ENCODE assay signal across 11 cellular contexts in genomic region chr9:127446720-127447415, GRCh38. TPM values are rescaled to one million over a fixed set of nuclear protein-coding genes. Genes with fewer than 3 reads are reported as not detected.
A peak's percentile ranks its signal among the peaks of the same experiment; 100 is the strongest.
DNase-seq lines count a peak whose midpoint lies in the region; ATAC-seq and TF ChIP-seq lines count a peak whose summit lies in the region.
"Had no signal": no experiment of that assay in that cellular context is flagged by ENCODE, and none has a peak within 500 bp of the region (broad histone marks: within the 10 kb centered on the region; RNA-seq: fewer than 3 reads in every experiment).

No MANE protein-coding gene starts in this region.

- intact Hi-C loops in activated CD4-positive, alpha-beta memory T cell treated with anti-CD3 and anti-CD28 coated beads for 36 hours (cut with micrococcal nuclease) = no loop called here

- H2AFZ ChIP-seq in Karpas-422 (ENCODE audit: low read length) = no peak overlapping the region

- H3K9me3 Mint-ChIP-seq in activated CD4-positive, alpha-beta memory T cell treated with anti-CD3 and anti-CD28 coated beads for 36 hours = peaks cover 21% of the 10 kb centered on the region
- peaks cover 34% of the 10 kb centered on the region for H3K9me3 Mint-ChIP-seq in activated CD4-positive, alpha-beta memory T cell treated with anti-CD3 and anti-CD28 coated beads, Interleukin-2, amount 10 ng/mL, durations not matched to agents 7 days and 5 days
- peaks cover 0 to 12% of the 10 kb centered on the region in 2 donors for H3K9me3 Mint-ChIP-seq in activated naive CD4-positive, alpha-beta T cell treated with anti-CD3 and anti-CD28 coated beads, Interleukin-2, amount 50 U/mL, for 72 hours
- H3K9me3 Mint-ChIP-seq in progenitor cell of endocrine pancreas (ENCODE audit: low read depth) = no peaks in the 10 kb centered on the region

- no peaks in the 10 kb centered on the region for H3K27me3 Mint-ChIP-seq in activated CD4-positive, alpha-beta memory T cell treated with anti-CD3 and anti-CD28 coated beads for 36 hours
- H3K27me3 Mint-ChIP-seq in activated CD4-positive, alpha-beta memory T cell treated with anti-CD3 and anti-CD28 coated beads, Interleukin-2, amount 10 ng/mL, durations not matched to agents 7 days and 5 days = no peaks in the 10 kb centered on the region
- H3K27me3 Mint-ChIP-seq in progenitor cell of endocrine pancreas = no peaks in the 10 kb centered on the region

- H3K27ac ChIP-seq in Karpas-422 (ENCODE audit: low read length) = no peak overlapping the region

- peaks cover 29% of the 10 kb centered on the region for H3K79me2 ChIP-seq in Karpas-422 (ENCODE audit: low read length)

- no peak overlapping the region for H3K9ac ChIP-seq in Karpas-422 (ENCODE audit: low read length)

- peak overlapping the region; percentile 79 for H3K27ac Mint-ChIP-seq in activated CD4-positive, alpha-beta memory T cell treated with anti-CD3 and anti-CD28 coated beads for 36 hours
- no peak overlapping the region for H3K27ac Mint-ChIP-seq in activated CD4-positive, alpha-beta memory T cell treated with anti-CD3 and anti-CD28 coated beads, Interleukin-2, amount 10 ng/mL, durations not matched to agents 7 days and 5 days
- peak overlapping the region; percentile 94 to 98 for H3K27ac Mint-ChIP-seq in activated naive CD4-positive, alpha-beta T cell treated with anti-CD3 and anti-CD28 coated beads, Interleukin-2, amount 50 U/mL, for 72 hours
- H3K27ac Mint-ChIP-seq in progenitor cell of endocrine pancreas = peak overlapping the region; percentile 79

- peaks cover 31% of the 10 kb centered on the region for H4K20me1 ChIP-seq in Karpas-422 (ENCODE audit: insufficient read depth, low read depth, low read length)

- POLR2A ChIA-PET in activated CD4-positive, alpha-beta memory T cell treated with anti-CD3 and anti-CD28 coated beads for 36 hours (lab: Charles Lee) = interaction anchor here (0.9 to 1.5 kb wide), 4 partner anchors 18 to 59 kb away, joined by 3 to 4 read pairs (median 3); partner anchors contain the start of gene ZNF79
- POLR2A ChIA-PET in activated CD4-positive, alpha-beta memory T cell treated with anti-CD3 and anti-CD28 coated beads, Interleukin-2, amount 10 ng/mL, durations not matched to agents 7 days and 5 days (lab: Charles Lee) = interaction anchor here (0.8 to 2.9 kb wide), 4 partner anchors 10 to 48 kb away, joined by 3 to 13 read pairs (median 4); no protein-coding TSS in a partner anchor

- H3K9me2 ChIP-seq in Karpas-422 (replicated peaks; ENCODE audit: insufficient read depth, low read length) = no peaks in the 10 kb centered on the region

- H3K4me1 ChIP-seq in Karpas-422 (ENCODE audit: low read length) = peaks cover 18% of the 10 kb centered on the region

- CTCF ChIA-PET in activated CD4-positive, alpha-beta memory T cell treated with anti-CD3 and anti-CD28 coated beads for 36 hours (lab: Charles Lee) = interaction anchor here (0.7 to 1.2 kb wide), 2 partner anchors 32 to 506 kb away, joined by 3 to 4 read pairs; no protein-coding TSS in a partner anchor
- CTCF ChIA-PET in activated CD4-positive, alpha-beta memory T cell treated with anti-CD3 and anti-CD28 coated beads, Interleukin-2, amount 10 ng/mL, durations not matched to agents 7 days and 5 days (lab: Charles Lee) = interaction anchor here (1.0 kb wide), 1 partner anchor 9 kb away, joined by 3 read pairs; no protein-coding TSS in a partner anchor

- H3K4me3 ChIP-seq in Karpas-422 (ENCODE audit: low read length) = no peak overlapping the region

- no peak overlapping the region for H3K4me3 Mint-ChIP-seq in activated CD4-positive, alpha-beta memory T cell treated with anti-CD3 and anti-CD28 coated beads for 36 hours
- no peak overlapping the region for H3K4me3 Mint-ChIP-seq in activated CD4-positive, alpha-beta memory T cell treated with anti-CD3 and anti-CD28 coated beads, Interleukin-2, amount 10 ng/mL, durations not matched to agents 7 days and 5 days
- H3K4me3 Mint-ChIP-seq in progenitor cell of endocrine pancreas (ENCODE audit: low read depth) = no peak overlapping the region

- no peak for DNase-seq in activated CD4-positive, alpha-beta memory T cell treated with anti-CD3 and anti-CD28 coated beads for 36 hours
- DNase-seq in activated CD4-positive, alpha-beta memory T cell treated with anti-CD3 and anti-CD28 coated beads, Interleukin-2, amount 10 ng/mL, durations not matched to agents 7 days and 5 days = no peak
- DNase-seq in Karpas-422 (peak; percentile 49), progenitor cell of endocrine pancreas (ENCODE audit: low spot score, unreplicated experiment) (no peak), NCI-H1092 treated with DMSO at 0.1 percent for 48 hours (lab: John Stamatoyannopoulos, UW) (no peak), NCI-H1048 (lab: John Stamatoyannopoulos, UW) (no peak)
- DNase-seq in activated naive CD4-positive, alpha-beta T cell treated with anti-CD3 and anti-CD28 coated beads, Interleukin-2, amount 50 U/mL, for 72 hours (ENCODE audit: low spot score in 2 of 2) = no peak
- DNase-seq: AML-193, NCI-H526, small intestine had no signal

- no peaks in the 10 kb centered on the region for H3K27me3 ChIP-seq in Karpas-422 (ENCODE audit: low read length)

- H3K36me3 Mint-ChIP-seq in activated CD4-positive, alpha-beta memory T cell treated with anti-CD3 and anti-CD28 coated beads for 36 hours = peaks cover 84% of the 10 kb centered on the region
- peaks cover 92% of the 10 kb centered on the region for H3K36me3 Mint-ChIP-seq in activated CD4-positive, alpha-beta memory T cell treated with anti-CD3 and anti-CD28 coated beads, Interleukin-2, amount 10 ng/mL, durations not matched to agents 7 days and 5 days (ENCODE audit: low read depth)
- H3K36me3 Mint-ChIP-seq in activated naive CD4-positive, alpha-beta T cell treated with anti-CD3 and anti-CD28 coated beads, Interleukin-2, amount 50 U/mL, for 72 hours = peaks cover 60 to 83% of the 10 kb centered on the region in 2 donors
- H3K36me3 Mint-ChIP-seq in progenitor cell of endocrine pancreas (ENCODE audit: insufficient read depth) = peaks cover 49% of the 10 kb centered on the region

- H3K9me3 ChIP-seq in Karpas-422 (ENCODE audit: low read length) = no peaks in the 10 kb centered on the region

- peaks cover 32% of the 10 kb centered on the region for H3K4me1 Mint-ChIP-seq in activated CD4-positive, alpha-beta memory T cell treated with anti-CD3 and anti-CD28 coated beads for 36 hours (ENCODE audit: low read depth)
- H3K4me1 Mint-ChIP-seq in activated CD4-positive, alpha-beta memory T cell treated with anti-CD3 and anti-CD28 coated beads, Interleukin-2, amount 10 ng/mL, durations not matched to agents 7 days and 5 days = peaks cover 38% of the 10 kb centered on the region
- H3K4me1 Mint-ChIP-seq in progenitor cell of endocrine pancreas (ENCODE audit: low read depth) = peaks cover 20% of the 10 kb centered on the region

- H3K36me3 ChIP-seq in Karpas-422 (ENCODE audit: insufficient read depth, low read length) = peaks cover 50% of the 10 kb centered on the region

- ATAC-seq in activated naive CD4-positive, alpha-beta T cell treated with anti-CD3 and anti-CD28 coated beads, Interleukin-2, amount 50 U/mL, for 72 hours = no peak
- no peak for ATAC-seq in HG03378 (IDR thresholded peaks at IDR 0.05; ENCODE audit: unreplicated experiment)

- no peak for TF ChIP-seq CTCF in progenitor cell of endocrine pancreas (IDR thresholded peaks at IDR 0.05; ENCODE audit: unreplicated experiment)

- H3K4me2 ChIP-seq in Karpas-422 (ENCODE audit: low read depth, low read length, poor library complexity, severe bottlenecking) = no peak overlapping the region

RNA-seq across cellular contexts. Expression of gene RPL12, which starts 4.3 kb away (rescaled TPM):
- 1,000 to 10,000 TPM; 2,267 to 2,331 TPM for total RNA-seq in activated CD4-positive, alpha-beta memory T cell treated with anti-CD3 and anti-CD28 coated beads for 36 hours
- total RNA-seq in activated CD4-positive, alpha-beta memory T cell treated with anti-CD3 and anti-CD28 coated beads, Interleukin-2, amount 10 ng/mL, durations not matched to agents 7 days and 5 days = 1,000 to 10,000 TPM; 1,379 to 1,395 TPM
- 2,789 and 3,026 TPM in 2 replicates for total RNA-seq in Karpas-422 (2014; rRNA removed; shearing (Covaris generic); ENCODE audit: low replicate concordance)
- 1,000 to 10,000 TPM; 1,789 to 1,979 TPM for total RNA-seq in activated naive CD4-positive, alpha-beta T cell treated with anti-CD3 and anti-CD28 coated beads, Interleukin-2, amount 50 U/mL, for 72 hours
- 1,044 and 1,067 TPM in 2 replicates for total RNA-seq in progenitor cell of endocrine pancreas

RNA-seq across cellular contexts. Expression of gene LRSAM1, which starts 4.4 kb away (rescaled TPM):
- 10 to 100 TPM; 19.7 to 20.9 TPM for total RNA-seq in activated CD4-positive, alpha-beta memory T cell treated with anti-CD3 and anti-CD28 coated beads for 36 hours
- total RNA-seq in activated CD4-positive, alpha-beta memory T cell treated with anti-CD3 and anti-CD28 coated beads, Interleukin-2, amount 10 ng/mL, durations not matched to agents 7 days and 5 days = 10 to 100 TPM; 25.4 to 26.9 TPM
- 14.4 and 15.5 TPM in 2 replicates for total RNA-seq in Karpas-422 (2014; rRNA removed; shearing (Covaris generic); ENCODE audit: low replicate concordance)
- total RNA-seq in activated naive CD4-positive, alpha-beta T cell treated with anti-CD3 and anti-CD28 coated beads, Interleukin-2, amount 50 U/mL, for 72 hours = 10 to 100 TPM; 20.1 to 24.4 TPM
- 28.5 TPM in 2 replicates for total RNA-seq in progenitor cell of endocrine pancreas

RNA-seq across cellular contexts. Expression of gene ZNF79, which starts 22.7 kb away (rescaled TPM):
- 1 to 10 TPM; 9.3 to 9.7 TPM for total RNA-seq in activated CD4-positive, alpha-beta memory T cell treated with anti-CD3 and anti-CD28 coated beads for 36 hours
- 10 to 100 TPM; 12.5 to 12.7 TPM for total RNA-seq in activated CD4-positive, alpha-beta memory T cell treated with anti-CD3 and anti-CD28 coated beads, Interleukin-2, amount 10 ng/mL, durations not matched to agents 7 days and 5 days
- 8.1 and 10.5 TPM in 2 replicates for total RNA-seq in Karpas-422 (2014; rRNA removed; shearing (Covaris generic); ENCODE audit: low replicate concordance)
- 10 to 100 TPM in 1 of 2 donors, 1 to 10 TPM in 1; 8.3 to 10.3 TPM for total RNA-seq in activated naive CD4-positive, alpha-beta T cell treated with anti-CD3 and anti-CD28 coated beads, Interleukin-2, amount 50 U/mL, for 72 hours
- 12.4 and 12.7 TPM in 2 replicates for total RNA-seq in progenitor cell of endocrine pancreas

RNA-seq across cellular contexts. Expression of gene SLC2A8, which starts 49.9 kb away (rescaled TPM):
- total RNA-seq in activated CD4-positive, alpha-beta memory T cell treated with anti-CD3 and anti-CD28 coated beads for 36 hours = 1 to 10 TPM; 3.2 to 4.6 TPM
- total RNA-seq in activated CD4-positive, alpha-beta memory T cell treated with anti-CD3 and anti-CD28 coated beads, Interleukin-2, amount 10 ng/mL, durations not matched to agents 7 days and 5 days = 1 to 10 TPM; 7.5 to 7.7 TPM
- 11.3 and 29.4 TPM in 2 replicates for total RNA-seq in Karpas-422 (2014; rRNA removed; shearing (Covaris generic); ENCODE audit: low replicate concordance)
- total RNA-seq in activated naive CD4-positive, alpha-beta T cell treated with anti-CD3 and anti-CD28 coated beads, Interleukin-2, amount 50 U/mL, for 72 hours = 1 to 10 TPM; 1.4 to 1.7 TPM
- 48.0 and 50.7 TPM in 2 replicates for total RNA-seq in progenitor cell of endocrine pancreas
